In the genomic region with DNA sequence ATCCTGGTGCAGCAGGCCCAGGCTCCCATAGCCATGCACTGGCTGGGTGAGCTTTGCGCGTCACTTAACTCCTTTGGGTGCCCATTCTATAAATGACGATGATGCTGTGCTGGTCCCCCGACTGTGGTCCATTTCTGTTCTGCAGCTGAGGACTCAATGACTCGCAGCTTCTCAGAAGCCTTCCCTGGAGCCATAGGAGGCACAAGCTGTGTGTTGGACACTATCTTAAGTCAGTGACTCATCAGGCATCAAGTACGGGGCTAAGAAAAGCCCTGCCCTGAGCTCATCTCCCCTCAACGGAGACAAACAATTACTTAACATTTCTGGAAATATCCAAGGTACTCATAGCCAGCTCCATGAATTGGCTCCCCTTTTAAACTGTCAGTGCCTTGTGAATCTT, we compare ENCODE assay signal across 15 cellular contexts. TPM values are rescaled to one million over a fixed set of nuclear protein-coding genes. Genes with fewer than 3 reads are reported as not detected.
DNase-seq lines count a peak whose midpoint lies in the region; ATAC-seq lines count a peak whose summit lies in the region.
"Had no signal": no experiment of that assay in that cellular context is flagged by ENCODE, and none has a peak within 500 bp of the region (broad histone marks: within the 10 kb centered on the region; RNA-seq: fewer than 3 reads in every experiment).

No MANE protein-coding gene starts in this region.

- H3K36me3 ChIP-seq in muscle layer of duodenum (ENCODE audit: control insufficient read depth in 1 of 2, insufficient read depth in 2 of 2, low read length in 2 of 2) = peaks cover 13 to 36% of the 10 kb centered on the region in 2 donors

- peaks cover 17 to 27% of the 10 kb centered on the region in 2 donors for H3K4me1 ChIP-seq in muscle layer of duodenum (ENCODE audit: control insufficient read depth in 1 of 2, insufficient read depth in 2 of 2, low read length in 2 of 2)

- DNase-seq in ACHN = peak; percentile 31
- peak; percentile 55 for DNase-seq in LHCN-M2 (ENCODE audit: low read depth)
- DNase-seq in activated T-cell treated with anti-CD3 and anti-CD28 coated beads, Interleukin-2, amount 50 U/mL, for 4 hours = no peak
- DNase-seq in NCI-H69 (lab: John Stamatoyannopoulos, UW) = no peak
- DNase-seq: activated CD8-positive, alpha-beta T cell treated with anti-CD3 and anti-CD28 coated beads for 36 hours; activated naive CD8-positive, alpha-beta T cell treated with anti-CD3 and anti-CD28 coated beads for 36 hours; NCI-H146; nephron progenitor cell; T-helper 1 cell had no signal

- no peak overlapping the region for H3K4me3 Mint-ChIP-seq in activated T-cell treated with anti-CD3 and anti-CD28 coated beads, Interleukin-2, amount 50 U/mL, for 4 hours
- H3K4me3 Mint-ChIP-seq: activated CD8-positive, alpha-beta T cell treated with anti-CD3 and anti-CD28 coated beads for 36 hours; activated naive CD8-positive, alpha-beta T cell treated with anti-CD3 and anti-CD28 coated beads for 36 hours; nephron progenitor cell had no signal

- no peak for ATAC-seq in activated T-cell treated with anti-CD3 and anti-CD28 coated beads, Interleukin-2, amount 50 U/mL, for 4 hours
- ATAC-seq in HG03045 (IDR thresholded peaks at IDR 0.05; ENCODE audit: unreplicated experiment) (no peak), GM21576 (IDR thresholded peaks at IDR 0.05; ENCODE audit: unreplicated experiment) (no peak)
- ATAC-seq: activated CD8-positive, alpha-beta T cell treated with anti-CD3 and anti-CD28 coated beads for 36 hours had no signal

- H3K4me3 ChIP-seq in muscle layer of duodenum (ENCODE audit: low read depth in 1 of 2, low read length in 2 of 2) = no peak overlapping the region

- in situ Hi-C loops in ACHN (cut with HindIII; ENCODE audit: low pct_ligation_motif_present, low pct_unique_long_range_greater_than_20kb, low sequenced_read_pairs) = no loop called here

- H3K27me3 Mint-ChIP-seq in activated T-cell treated with anti-CD3 and anti-CD28 coated beads, Interleukin-2, amount 50 U/mL, for 4 hours (ENCODE audit: low read depth) = no peaks in the 10 kb centered on the region
- H3K27me3 Mint-ChIP-seq: activated CD8-positive, alpha-beta T cell treated with anti-CD3 and anti-CD28 coated beads for 36 hours; activated naive CD8-positive, alpha-beta T cell treated with anti-CD3 and anti-CD28 coated beads for 36 hours had no signal

- H3K9me3 ChIP-seq in muscle layer of duodenum (ENCODE audit: control insufficient read depth in 1 of 2, low read length in 2 of 2) = no peaks in the 10 kb centered on the region

- no peaks in the 10 kb centered on the region for H3K9me3 Mint-ChIP-seq in activated T-cell treated with anti-CD3 and anti-CD28 coated beads, Interleukin-2, amount 50 U/mL, for 4 hours
- H3K9me3 Mint-ChIP-seq: activated CD8-positive, alpha-beta T cell treated with anti-CD3 and anti-CD28 coated beads for 36 hours; activated naive CD8-positive, alpha-beta T cell treated with anti-CD3 and anti-CD28 coated beads for 36 hours; nephron progenitor cell had no signal

- no peaks in the 10 kb centered on the region for H3K4me1 Mint-ChIP-seq in activated T-cell treated with anti-CD3 and anti-CD28 coated beads, Interleukin-2, amount 50 U/mL, for 4 hours (ENCODE audit: low read depth)
- H3K4me1 Mint-ChIP-seq: activated naive CD8-positive, alpha-beta T cell treated with anti-CD3 and anti-CD28 coated beads for 36 hours had no signal

- peaks cover 21% of the 10 kb centered on the region for H3K36me3 Mint-ChIP-seq in activated T-cell treated with anti-CD3 and anti-CD28 coated beads, Interleukin-2, amount 50 U/mL, for 4 hours (ENCODE audit: insufficient read depth)

- no peaks in the 10 kb centered on the region for H3K27me3 ChIP-seq in muscle layer of duodenum (ENCODE audit: low read depth, low read length)

- peak overlapping the region; percentile 61 for H3K27ac ChIP-seq in cingulate gyrus (ENCODE audit: low read depth, low read length)
- H3K27ac ChIP-seq in muscle layer of duodenum (ENCODE audit: low read length) = peak overlapping the region; percentile 12

RNA-seq across cellular contexts. Expression of a gene that starts 13.8 kb away (rescaled TPM):
- not detected in 2 replicates for total RNA-seq in LHCN-M2 (2014; rRNA removed)
- polyA plus RNA-seq in LHCN-M2 (2012) = 0.44 TPM
- 1 to 10 TPM in 1 of 3 donors, under 1 TPM in 2; 0.38 to 1.2 (median 0.58) TPM for total RNA-seq in activated T-cell treated with anti-CD3 and anti-CD28 coated beads, Interleukin-2, amount 50 U/mL, for 4 hours
- total RNA-seq: activated CD8-positive, alpha-beta T cell treated with anti-CD3 and anti-CD28 coated beads for 36 hours; G401; HT-29 had no signal

RNA-seq across cellular contexts. Expression of a gene that starts 18.1 kb away (rescaled TPM):
- 0.19 and 0.63 TPM in 2 replicates for total RNA-seq in LHCN-M2 (2014; rRNA removed)
- 0.58 TPM for polyA plus RNA-seq in LHCN-M2 (2012)
- total RNA-seq in activated T-cell treated with anti-CD3 and anti-CD28 coated beads, Interleukin-2, amount 50 U/mL, for 4 hours = 1 to 10 TPM; 6.9 to 8.2 (median 8.0) TPM
- total RNA-seq: HT-29 had no signal

RNA-seq across cellular contexts. Expression of a gene that starts 48.7 kb away (rescaled TPM):
- 13.6 and 22.2 TPM in 2 replicates for total RNA-seq in LHCN-M2 (2014; rRNA removed)
- polyA plus RNA-seq in LHCN-M2 (2012) = 17.2 TPM
- 10 to 100 TPM; 20.0 to 26.0 (median 25.6) TPM for total RNA-seq in activated T-cell treated with anti-CD3 and anti-CD28 coated beads, Interleukin-2, amount 50 U/mL, for 4 hours

RNA-seq across cellular contexts. Expression of a gene that starts 54.0 kb away (rescaled TPM):
- not detected in 2 replicates for total RNA-seq in LHCN-M2 (2014; rRNA removed)
- polyA plus RNA-seq in LHCN-M2 (2012) = 4.6 TPM
- total RNA-seq in activated T-cell treated with anti-CD3 and anti-CD28 coated beads, Interleukin-2, amount 50 U/mL, for 4 hours = under 1 TPM; 0.13 to 0.24 (median 0.18) TPM
- total RNA-seq: activated CD8-positive, alpha-beta T cell treated with anti-CD3 and anti-CD28 coated beads for 36 hours; activated naive CD8-positive, alpha-beta T cell treated with anti-CD3 and anti-CD28 coated beads for 36 hours; G401; HT-29 had no signal

Comparison
In these comparisons a context has a peak if more than half of its experiments do, and no peak if none do; other contexts are left out.
1. DNase-seq: peak in ACHN (single experiment) and LHCN-M2 (single experiment); none in activated T-cell treated with anti-CD3 and anti-CD28 coated beads, Interleukin-2, amount 50 U/mL, for 4 hours (single experiment) and NCI-H69 (single experiment).